9 cellular contexts compared by ENCODE assay signal in genomic region chr20:49669601-49670189, GRCh38. TPM values are rescaled to one million over a fixed set of nuclear protein-coding genes. Genes with fewer than 3 reads are reported as not detected.
A peak's percentile ranks its signal among the peaks of the same experiment; 100 is the strongest.
DNase-seq lines count a peak whose midpoint lies in the region; ATAC-seq and TF ChIP-seq lines count a peak whose summit lies in the region.
"Had no signal": no experiment of that assay in that cellular context is flagged by ENCODE, and none has a peak within 500 bp of the region (broad histone marks: within the 10 kb centered on the region; RNA-seq: fewer than 3 reads in every experiment).

No MANE protein-coding gene starts in this region.

- no peaks in the 10 kb centered on the region for H3K9me3 Mint-ChIP-seq in activated CD4-positive, alpha-beta T cell treated with anti-CD3 and anti-CD28 coated beads for 36 hours (ENCODE audit: low read depth)
- H3K9me3 Mint-ChIP-seq in activated CD8-positive, alpha-beta T cell treated with anti-CD3 and anti-CD28 coated beads for 36 hours = no peaks in the 10 kb centered on the region

- TF ChIP-seq POLR2A in spleen (IDR thresholded peaks at IDR 0.05) = no peak

- CTCF ChIA-PET in activated CD4-positive, alpha-beta T cell treated with anti-CD3 and anti-CD28 coated beads for 36 hours (lab: Charles Lee) = interaction anchor here (0.6 to 1.2 kb wide), 6 partner anchors 10 to 132 kb away, joined by 3 to 4 read pairs (median 4); partner anchors contain the start of gene B4GALT5
- CTCF ChIA-PET in activated CD8-positive, alpha-beta T cell treated with anti-CD3 and anti-CD28 coated beads for 36 hours (lab: Charles Lee) = interaction anchor here (0.6 to 2.4 kb wide), 7 partner anchors 9 to 219 kb away, joined by 3 to 11 read pairs (median 5); no protein-coding TSS in a partner anchor

- no peaks in the 10 kb centered on the region for H3K36me3 ChIP-seq in spleen

- H3K4me3 ChIP-seq in spleen = peak overlapping the region in 6 of 8 donors; percentile 2 to 59 (median 19)

- ATAC-seq in activated CD4-positive, alpha-beta T cell treated with anti-CD3 and anti-CD28 coated beads for 36 hours = peak; percentile 79
- ATAC-seq in HG02973 (IDR thresholded peaks at IDR 0.05; ENCODE audit: unreplicated experiment) = peak; percentile 44
- peak; percentile 67 for ATAC-seq in activated CD8-positive, alpha-beta T cell treated with anti-CD3 and anti-CD28 coated beads for 36 hours
- no peak for ATAC-seq in HG03039 (IDR thresholded peaks at IDR 0.05; ENCODE audit: unreplicated experiment)

- peaks cover 2% of the 10 kb centered on the region for H3K36me3 Mint-ChIP-seq in activated CD4-positive, alpha-beta T cell treated with anti-CD3 and anti-CD28 coated beads for 36 hours (ENCODE audit: low read depth)
- H3K36me3 Mint-ChIP-seq in activated CD8-positive, alpha-beta T cell treated with anti-CD3 and anti-CD28 coated beads for 36 hours (ENCODE audit: low read depth) = no peaks in the 10 kb centered on the region

- H3K4me1 Mint-ChIP-seq in activated CD4-positive, alpha-beta T cell treated with anti-CD3 and anti-CD28 coated beads for 36 hours = peaks cover 40% of the 10 kb centered on the region
- H3K4me1 Mint-ChIP-seq in activated CD8-positive, alpha-beta T cell treated with anti-CD3 and anti-CD28 coated beads for 36 hours (ENCODE audit: low read depth) = peaks cover 54% of the 10 kb centered on the region

- no peaks in the 10 kb centered on the region for H3K27me3 ChIP-seq in spleen (replicated peaks in 1 of 7)

- H3K4me3 Mint-ChIP-seq in activated CD4-positive, alpha-beta T cell treated with anti-CD3 and anti-CD28 coated beads for 36 hours = peak overlapping the region; percentile 47
- H3K4me3 Mint-ChIP-seq in activated CD8-positive, alpha-beta T cell treated with anti-CD3 and anti-CD28 coated beads for 36 hours = peak overlapping the region; percentile 43

- POLR2A ChIA-PET in activated CD4-positive, alpha-beta T cell treated with anti-CD3 and anti-CD28 coated beads for 36 hours (lab: Charles Lee) = interaction anchor here (1.0 to 1.8 kb wide), 2 partner anchors 43 to 74 kb away, joined by 3 to 6 read pairs; no protein-coding TSS in a partner anchor
- POLR2A ChIA-PET in activated CD8-positive, alpha-beta T cell treated with anti-CD3 and anti-CD28 coated beads for 36 hours (lab: Charles Lee) = interaction anchor here (0.7 to 3.2 kb wide), 9 partner anchors 10 to 186 kb away, joined by 3 to 26 read pairs (median 4); partner anchors contain the start of gene B4GALT5

- H3K9me3 ChIP-seq in spleen = no peaks in the 10 kb centered on the region

- peak overlapping the region in 6 of 8 donors; percentile 52 to 77 (median 66) for H3K27ac ChIP-seq in spleen

- DNase-seq in activated CD4-positive, alpha-beta T cell treated with anti-CD3 and anti-CD28 coated beads for 36 hours = peak; percentile 16
- DNase-seq in activated CD4-positive, alpha-beta T cell treated with anti-CD3 and anti-CD28 coated beads, Interleukin-2, amount 50 U/mL, for 4 hours = no peak
- peak; percentile 38 for DNase-seq in activated CD8-positive, alpha-beta T cell treated with anti-CD3 and anti-CD28 coated beads for 36 hours
- DNase-seq in spleen (no peak), RKO (ENCODE audit: low spot score) (no peak)
- DNase-seq in activated effector memory CD4-positive, alpha-beta T cell treated with Interleukin-2 at 50 U/mL for 16 hours = no peak
- DNase-seq: NCI-H1694 treated with DMSO at 0.1 percent for 48 hours had no signal

- H3K27me3 Mint-ChIP-seq in activated CD4-positive, alpha-beta T cell treated with anti-CD3 and anti-CD28 coated beads for 36 hours = no peaks in the 10 kb centered on the region
- H3K27me3 Mint-ChIP-seq in activated CD8-positive, alpha-beta T cell treated with anti-CD3 and anti-CD28 coated beads for 36 hours = no peaks in the 10 kb centered on the region

- TF ChIP-seq CTCF in activated CD8-positive, alpha-beta T cell treated with anti-CD3 and anti-CD28 coated beads for 36 hours (IDR thresholded peaks at IDR 0.05) = no peak
- TF ChIP-seq CTCF in spleen (IDR thresholded peaks at IDR 0.05 in 8 of 11, conservative IDR thresholded peaks at IDR 0.05 in 3 of 11) = no peak

- H3K4me1 ChIP-seq in spleen = peaks cover 25 to 98% (median 78%) of the 10 kb centered on the region in 6 donors

- H3K27ac Mint-ChIP-seq in activated CD4-positive, alpha-beta T cell treated with anti-CD3 and anti-CD28 coated beads for 36 hours = peak overlapping the region; percentile 44
- H3K27ac Mint-ChIP-seq in activated CD8-positive, alpha-beta T cell treated with anti-CD3 and anti-CD28 coated beads for 36 hours = peak overlapping the region; percentile 39

- intact Hi-C loops in activated CD4-positive, alpha-beta T cell treated with anti-CD3 and anti-CD28 coated beads for 36 hours (cut with DNase I, micrococcal nuclease) = loop anchor here (1.0 to 10.0 kb wide), 5 partner anchors 10 to 143 kb away; partner anchors contain the start of genes B4GALT5 (in 2 of the 2) and SLC9A8 (in 1 of the 2)
- intact Hi-C loops in activated CD8-positive, alpha-beta T cell treated with anti-CD3 and anti-CD28 coated beads for 36 hours (cut with micrococcal nuclease) = loop anchor here (5.0 kb wide), 1 partner anchor 43 kb away; the partner anchor contains the start of gene B4GALT5
- intact Hi-C loops in spleen (cut with DNase I; ENCODE audit: low total_unique reads) = loop anchor here (10.0 kb wide), 1 partner anchor 45 kb away; the partner anchor contains the start of gene B4GALT5

- 44 to 64% (median 49%) methylated on average over 7 of the region's 7 CpGs for WGBS in spleen, 5 donors

RNA-seq across cellular contexts. Expression of gene B4GALT5, which starts 44.0 kb away (rescaled TPM):
- total RNA-seq in activated CD4-positive, alpha-beta T cell treated with anti-CD3 and anti-CD28 coated beads for 36 hours = 10 to 100 TPM; 18.6 to 19.6 TPM
- total RNA-seq in activated CD8-positive, alpha-beta T cell treated with anti-CD3 and anti-CD28 coated beads for 36 hours = 10 to 100 TPM; 16.5 to 16.8 TPM
- total RNA-seq in spleen = 10 to 100 TPM; 41.1 to 79.0 (median 63.4) TPM
- 10 to 100 TPM in 1 of 3 donors, 1 to 10 TPM in 2; 3.9 to 15.7 (median 4.3) TPM for polyA plus RNA-seq in spleen

Comparison
In these comparisons a context has a peak if more than half of its experiments do, and no peak if none do; other contexts are left out.
1. DNase-seq: peak in activated CD4-positive, alpha-beta T cell treated with anti-CD3 and anti-CD28 coated beads for 36 hours (single experiment) and activated CD8-positive, alpha-beta T cell treated with anti-CD3 and anti-CD28 coated beads for 36 hours (single experiment); none in activated CD4-positive, alpha-beta T cell treated with anti-CD3 and anti-CD28 coated beads, Interleukin-2, amount 50 U/mL, for 4 hours (0 of 2), spleen (single experiment), RKO (single experiment) and activated effector memory CD4-positive, alpha-beta T cell treated with Interleukin-2 at 50 U/mL for 16 hours (single experiment).